31 cellular contexts compared by ENCODE assay signal in the genomic region with DNA sequence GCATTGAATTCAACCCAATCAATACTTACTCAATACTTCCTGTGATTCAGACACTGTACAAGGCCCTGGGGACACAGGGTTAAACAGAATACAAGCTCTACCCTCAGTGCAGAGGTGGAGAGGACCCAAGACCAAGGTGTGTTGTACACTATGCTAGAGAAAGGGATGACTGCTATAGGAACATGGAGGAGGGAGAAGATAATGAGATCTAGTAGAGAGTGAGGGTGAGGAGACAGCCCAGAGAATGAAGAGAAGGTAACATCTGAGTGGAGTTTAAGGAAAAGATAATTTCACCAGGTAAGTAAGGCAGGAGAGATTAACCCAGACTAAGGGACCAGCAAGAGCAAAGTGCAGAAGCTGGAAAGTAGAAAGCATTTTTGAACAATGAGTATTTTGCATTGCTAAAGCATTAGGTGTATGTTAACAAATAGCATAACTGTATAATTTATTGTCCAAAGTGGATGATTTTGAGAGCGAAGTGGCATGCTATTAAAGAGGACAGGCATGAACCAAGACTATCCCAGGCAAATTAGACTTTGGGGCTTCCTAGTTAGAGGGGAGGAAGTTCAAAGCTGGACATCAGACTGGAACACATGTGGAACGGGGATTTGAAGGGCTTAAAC.
DNase-seq lines count a peak whose midpoint lies in the region; ATAC-seq, FAIRE-seq and TF ChIP-seq lines count a peak whose summit lies in the region.
"Had no signal": no experiment of that assay in that cellular context is flagged by ENCODE, and none has a peak within 500 bp of the region (broad histone marks: within the 10 kb centered on the region; RNA-seq: fewer than 3 reads in every experiment).

No MANE protein-coding gene starts in this region.

- H3K27me3 ChIP-seq in astrocyte (ENCODE audit: insufficient read depth, low read length) (no peaks in the 10 kb centered on the region), mesenchymal stem cell (ENCODE audit: control insufficient read depth in 1 of 2, insufficient read depth in 1 of 2, low read length in 2 of 2) (peaks cover 0 to 48% of the 10 kb centered on the region in 2 experiments), esophagus squamous epithelium (no peaks in the 10 kb centered on the region)
- H3K27me3 ChIP-seq: neutrophil, suprapubic skin had no signal

- H3K14ac ChIP-seq in mesenchymal stem cell (ENCODE audit: low read length in 2 of 2), result no peak overlapping the region

- no peak overlapping the region for H3K18ac ChIP-seq in mesenchymal stem cell (ENCODE audit: low read depth in 1 of 2, low read length in 2 of 2)

- H3K27ac Mint-ChIP-seq in astrocyte (ENCODE audit: unreplicated experiment), result no peak overlapping the region
- H3K27ac Mint-ChIP-seq: activated B cell treated with CpG ODN at 0.5 μM for 24 hours; activated CD8-positive, alpha-beta memory T cell treated with anti-CD3 and anti-CD28 coated beads, Interleukin-2, amount 10 ng/mL, durations not matched to agents 7 days and 5 days; activated T-cell treated with anti-CD3 and anti-CD28 coated beads, Interleukin-2, amount 50 U/mL, for 72 hours; B cell; progenitor cell of endocrine pancreas had no signal

- H4K91ac ChIP-seq in mesenchymal stem cell (ENCODE audit: low read length), result no peak overlapping the region

- H3K27ac ChIP-seq in astrocyte (ENCODE audit: low read depth, low read length) (no peak overlapping the region), mesenchymal stem cell (ENCODE audit: low read length, poor library complexity, severe bottlenecking) (peak overlapping the region; percentile 41), esophagus squamous epithelium (no peak overlapping the region)
- H3K27ac ChIP-seq: adrenal gland, heart left ventricle, neutrophil, suprapubic skin had no signal

- H3K4me3 Mint-ChIP-seq in astrocyte (ENCODE audit: unreplicated experiment), result no peak overlapping the region
- H3K4me3 Mint-ChIP-seq: activated B cell treated with CpG ODN at 0.5 μM for 24 hours; activated CD8-positive, alpha-beta memory T cell treated with anti-CD3 and anti-CD28 coated beads, Interleukin-2, amount 10 ng/mL, durations not matched to agents 7 days and 5 days; activated T-cell treated with anti-CD3 and anti-CD28 coated beads, Interleukin-2, amount 50 U/mL, for 72 hours; B cell had no signal

- no peak overlapping the region for H3K4me3 ChIP-seq in astrocyte (ENCODE audit: insufficient read depth, low read depth, low read length)
- H3K4me3 ChIP-seq in mesenchymal stem cell (ENCODE audit: insufficient read depth in 1 of 2, low read depth in 1 of 2, low read length in 2 of 2), result no peak overlapping the region
- H3K4me3 ChIP-seq in esophagus squamous epithelium, result no peak overlapping the region
- H3K4me3 ChIP-seq: adrenal gland, heart left ventricle, suprapubic skin had no signal

- intact Hi-C loops in esophagus squamous epithelium (cut with DNase I), result no loop called here

- H3K4me2 ChIP-seq in astrocyte (ENCODE audit: low read length) (peak overlapping the region; percentile 4), mesenchymal stem cell (ENCODE audit: low read length, poor library complexity, severe bottlenecking) (no peak overlapping the region)

- FAIRE-seq in astrocyte (lab: Jason Lieb, UNC), result no peak
- FAIRE-seq: A204.1, colon had no signal

- ATAC-seq in GM21723 (IDR thresholded peaks at IDR 0.05; ENCODE audit: unreplicated experiment), result no peak
- ATAC-seq: activated CD8-positive, alpha-beta memory T cell treated with anti-CD3 and anti-CD28 coated beads, Interleukin-2, amount 10 ng/mL, durations not matched to agents 7 days and 5 days; activated T-cell treated with anti-CD3 and anti-CD28 coated beads, Interleukin-2, amount 50 U/mL, for 72 hours; heart left ventricle; left cardiac atrium; sciatic nerve had no signal

- H2BK12ac ChIP-seq in mesenchymal stem cell (ENCODE audit: low read length in 2 of 2), result no peak overlapping the region

- no peak for TF ChIP-seq CTCF in astrocyte (IDR thresholded peaks at IDR 0.05; ENCODE audit: insufficient read depth, low read depth, low read length)
- no peak for TF ChIP-seq CTCF in esophagus squamous epithelium (IDR thresholded peaks at IDR 0.05)

- no peaks in the 10 kb centered on the region for H3K79me1 ChIP-seq in mesenchymal stem cell (replicated peaks; ENCODE audit: low read length, poor library complexity, severe bottlenecking)

- WGBS in mesenchymal stem cell, result 61% methylated on average over 2 of the region's 2 CpGs
- WGBS in esophagus squamous epithelium, 2 donors, result 75 to 85% methylated on average over 2 of the region's 2 CpGs

- TF ChIP-seq POLR2A in esophagus squamous epithelium (IDR thresholded peaks at IDR 0.05), result no peak

- peaks cover 38% of the 10 kb centered on the region for H3K4me1 ChIP-seq in astrocyte (ENCODE audit: insufficient read depth, low read length)
- peaks cover 31% of the 10 kb centered on the region for H3K4me1 ChIP-seq in mesenchymal stem cell (ENCODE audit: control insufficient read depth, insufficient read depth, low read depth, low read length)
- H3K4me1 ChIP-seq in esophagus squamous epithelium, result peaks cover 0 to 29% (median 4%) of the 10 kb centered on the region in 3 donors
- H3K4me1 ChIP-seq: adrenal gland had no signal

- no peaks in the 10 kb centered on the region for H3K79me2 ChIP-seq in astrocyte (ENCODE audit: insufficient read depth, low read length)

- H3K9me3 Mint-ChIP-seq in astrocyte (ENCODE audit: unreplicated experiment), result peaks cover 3% of the 10 kb centered on the region

- H4K20me1 ChIP-seq in astrocyte (ENCODE audit: insufficient read depth, low read length), result no peaks in the 10 kb centered on the region

- H3K9me3 ChIP-seq in astrocyte (ENCODE audit: insufficient read depth, low read depth, low read length) (no peaks in the 10 kb centered on the region), mesenchymal stem cell (ENCODE audit: control insufficient read depth, low read length) (no peaks in the 10 kb centered on the region), esophagus squamous epithelium (no peaks in the 10 kb centered on the region)
- H3K9me3 ChIP-seq: adrenal gland, heart left ventricle, neutrophil, suprapubic skin had no signal

- H3K36me3 Mint-ChIP-seq in astrocyte (ENCODE audit: low read depth, unreplicated experiment), result no peaks in the 10 kb centered on the region

- DNase-seq in A172 (ENCODE audit: low spot score) (peak; percentile 53), ELR (ENCODE audit: low read depth) (peak; percentile 70), astrocyte (ENCODE audit: low read depth) (peak; percentile 47), mesenchymal stem cell (no peak), anterior cingulate cortex (lab: John Stamatoyannopoulos, UW) (no peak), NCI-H1092 treated with DMSO at 0.1 percent for 48 hours (lab: John Stamatoyannopoulos, UW) (no peak), esophagus squamous epithelium (lab: John Stamatoyannopoulos, UW) (no peak)
- DNase-seq: activated B cell treated with CpG ODN at 0.5 μM for 24 hours; activated CD4-positive, alpha-beta T cell treated with anti-CD3 and anti-CD28 coated beads, Interleukin-2, amount 50 U/mL, for 1 hour; activated CD8-positive, alpha-beta memory T cell treated with anti-CD3 and anti-CD28 coated beads, Interleukin-2, amount 10 ng/mL, durations not matched to agents 7 days and 5 days; activated naive CD4-positive, alpha-beta T cell treated with Interleukin-2 at 50 U/mL for 16 hours; activated T-cell treated with anti-CD3 and anti-CD28 coated beads, Interleukin-2, amount 50 U/mL, for 72 hours; adrenal gland; effector CD8-positive, alpha-beta T cell; erythroblast; heart left ventricle; left cardiac atrium; MV-4-11; NCI-H1694; OCI-M1; Right ventricle myocardium superior; stimulated activated CD4-positive, alpha-beta T cell treated with anti-CD3 and anti-CD28 coated beads, Interleukin-15, amount 100 ng/mL, for 24 hours; stimulated activated naive CD4-positive, alpha-beta T cell had no signal

- H2AK5ac ChIP-seq in mesenchymal stem cell (ENCODE audit: low read length, severe bottlenecking), result peak overlapping the region; percentile 100

- no peak overlapping the region for H4K8ac ChIP-seq in mesenchymal stem cell (ENCODE audit: low read length)

- no peak overlapping the region for H3K4ac ChIP-seq in mesenchymal stem cell (ENCODE audit: low read depth in 1 of 2, low read length in 2 of 2)

- no peak overlapping the region for H2BK120ac ChIP-seq in mesenchymal stem cell (ENCODE audit: low read depth, low read length)

- H3K36me3 ChIP-seq in astrocyte (ENCODE audit: insufficient read depth, low read length), result no peaks in the 10 kb centered on the region
- no peaks in the 10 kb centered on the region for H3K36me3 ChIP-seq in mesenchymal stem cell (ENCODE audit: control insufficient read depth in 1 of 2, insufficient read depth in 2 of 2, low read depth in 1 of 2, low read length in 2 of 2)
- no peaks in the 10 kb centered on the region for H3K36me3 ChIP-seq in esophagus squamous epithelium
- H3K36me3 ChIP-seq: adrenal gland, heart left ventricle, neutrophil, suprapubic skin had no signal

- H2AFZ ChIP-seq in astrocyte (ENCODE audit: low read depth, low read length), result no peak overlapping the region
- H2AFZ ChIP-seq in mesenchymal stem cell (ENCODE audit: low read depth, low read length), result no peak overlapping the region

- peak overlapping the region; percentile 76 for H2BK5ac ChIP-seq in mesenchymal stem cell (ENCODE audit: low read depth, low read length, poor library complexity, severe bottlenecking)

- H3K27me3 Mint-ChIP-seq in astrocyte (ENCODE audit: low read depth, unreplicated experiment), result no peaks in the 10 kb centered on the region
- H3K27me3 Mint-ChIP-seq: progenitor cell of endocrine pancreas had no signal

- H3K23ac ChIP-seq in mesenchymal stem cell (ENCODE audit: low read length in 2 of 2), result no peak overlapping the region

- H3K4me1 Mint-ChIP-seq in astrocyte (ENCODE audit: low read depth, unreplicated experiment), result peaks cover 56% of the 10 kb centered on the region
- H3K4me1 Mint-ChIP-seq: activated B cell treated with CpG ODN at 0.5 μM for 24 hours, B cell had no signal

- no peak overlapping the region for H2BK15ac ChIP-seq in mesenchymal stem cell (ENCODE audit: low read depth, poor library complexity, severe bottlenecking)

- H3K9ac ChIP-seq in astrocyte (ENCODE audit: low read length) (no peak overlapping the region), mesenchymal stem cell (ENCODE audit: low read length) (no peak overlapping the region)

Comparison
In these comparisons a context has a peak if more than half of its experiments do, and no peak if none do; other contexts are left out.
1. DNase-seq: peak in A172 (single experiment), ELR (single experiment) and astrocyte (single experiment); none in mesenchymal stem cell (single experiment), anterior cingulate cortex (0 of 58), NCI-H1092 treated with DMSO at 0.1 percent for 48 hours (single experiment) and esophagus squamous epithelium (single experiment).